25 cellular contexts compared by ENCODE assay signal in genomic region chr11:47656284-47656915, GRCh38.
"Had no signal": no experiment of that assay in that cellular context is flagged by ENCODE, and none has a peak within 500 bp of the region (broad histone marks: within the 10 kb centered on the region; RNA-seq: fewer than 3 reads in every experiment).

No MANE protein-coding gene starts in this region.

- H3K27ac ChIP-seq: heart right ventricle, left lung, testis, uterus had no signal

- DNase-seq: activated B cell treated with CpG ODN at 0.5 μM for 24 hours; activated CD4-positive, alpha-beta T cell treated with anti-CD3 and anti-CD28 coated beads for 36 hours; activated CD4-positive, alpha-beta T cell treated with anti-CD3 and anti-CD28 coated beads, Interleukin-2, amount 50 U/mL, for 4 hours; activated CD8-positive, alpha-beta memory T cell treated with anti-CD3 and anti-CD28 coated beads for 24 hours; activated CD8-positive, alpha-beta memory T cell treated with anti-CD3 and anti-CD28 coated beads, Interleukin-2, amount 50 U/mL, for 4 hours; activated naive CD4-positive, alpha-beta T cell treated with anti-CD3 and anti-CD28 coated beads for 36 hours; activated naive CD8-positive, alpha-beta T cell treated with anti-CD3 and anti-CD28 coated beads, Interleukin-2, amount 10 ng/mL, durations not matched to agents 7 days and 5 days; activated T-cell treated with anti-CD3 and anti-CD28 coated beads, Interleukin-2, amount 50 U/mL, for 4 hours; amygdala; erythroblast; foreskin fibroblast; heart right ventricle; immature natural killer cell; left lung; naive thymus-derived CD4-positive, alpha-beta T cell; posterior cingulate gyrus; stimulated activated CD4-positive, alpha-beta T cell treated with anti-CD3 and anti-CD28 coated beads, Interleukin-2, amount 100 ng/mL, for 48 hours; stimulated activated naive CD4-positive, alpha-beta T cell; T1000; testis; trophoblast cell; uterus had no signal

- H3K36me3 ChIP-seq: heart right ventricle, left lung, uterus had no signal

- H3K9me3 ChIP-seq: testis, uterus had no signal

- H3K4me3 ChIP-seq: heart right ventricle, left lung, lung, testis, uterus had no signal

- ATAC-seq: activated CD4-positive, alpha-beta T cell treated with anti-CD3 and anti-CD28 coated beads for 36 hours; activated T-cell treated with anti-CD3 and anti-CD28 coated beads, Interleukin-2, amount 50 U/mL, for 4 hours; heart right ventricle; left lung; naive thymus-derived CD4-positive, alpha-beta T cell had no signal

- H3K4me1 ChIP-seq: heart right ventricle, testis, uterus had no signal

- H3K27me3 ChIP-seq: heart right ventricle, left lung, testis, uterus had no signal

- FAIRE-seq: bronchial epithelial cell, endometrium had no signal
